8 cellular contexts compared by ENCODE assay signal in the genomic region with DNA sequence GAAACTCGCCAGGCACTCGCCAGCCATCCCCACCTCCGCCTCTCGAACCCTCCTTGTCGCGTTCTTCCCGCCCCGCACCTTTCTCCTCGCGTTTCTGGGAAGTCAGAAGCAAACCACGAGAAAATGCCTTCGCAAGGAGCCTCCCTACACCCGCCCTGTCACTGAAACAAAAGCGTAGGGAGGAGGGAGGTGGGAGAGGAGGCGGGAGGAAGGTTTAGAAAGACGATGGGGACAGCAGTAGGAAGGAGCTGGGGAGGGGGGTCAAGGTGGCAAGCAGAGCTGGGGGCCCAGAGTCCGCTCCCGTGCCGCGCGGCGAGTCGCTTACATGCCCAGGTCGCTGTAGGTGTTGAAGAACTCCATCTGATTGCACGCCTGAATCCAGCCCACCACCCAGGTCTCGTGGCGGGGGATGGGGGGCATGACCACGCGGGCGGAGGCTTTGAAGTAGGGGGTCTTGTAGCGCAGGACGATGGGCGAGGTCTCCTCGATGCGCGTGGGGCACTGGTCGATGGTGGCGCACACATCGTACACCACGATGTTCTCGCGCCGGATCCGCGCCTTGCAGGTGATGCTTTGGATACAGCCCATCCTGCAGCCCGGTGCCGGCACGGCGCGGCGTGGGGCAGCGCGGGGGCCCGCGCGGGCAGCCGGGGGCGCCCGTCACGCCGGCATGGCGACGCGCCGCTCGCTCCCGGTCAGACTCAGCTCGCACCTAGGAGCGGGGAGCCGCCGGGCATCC. TPM values are rescaled to one million over a fixed set of nuclear protein-coding genes. Genes with fewer than 3 reads are reported as not detected.
DNase-seq lines count a peak whose midpoint lies in the region; ATAC-seq and TF ChIP-seq lines count a peak whose summit lies in the region.

No MANE protein-coding gene starts in this region.

- H3K9ac ChIP-seq in adipocyte (ENCODE audit: low read length) (no peak overlapping the region), iPS-18a (ENCODE audit: low read length) (no peak overlapping the region)

- TF ChIP-seq CTCF in GM12875 (IDR thresholded peaks at IDR 0.05; ENCODE audit: borderline replicate concordance, insufficient read depth, low read depth, low read length) (no peak), spleen (IDR thresholded peaks at IDR 0.05 in 8 of 11, conservative IDR thresholded peaks at IDR 0.05 in 3 of 11) (no peak), omental fat pad (IDR thresholded peaks at IDR 0.05) (no peak)

- H3K36me3 ChIP-seq in adipocyte (ENCODE audit: control insufficient read depth, insufficient read depth, low read length, severe bottlenecking) (no peaks in the 10 kb centered on the region), iPS-18a (ENCODE audit: control insufficient read depth, low read depth, low read length) (no peaks in the 10 kb centered on the region), spleen (no peaks in the 10 kb centered on the region)

- intact Hi-C loops in spleen (cut with DNase I; ENCODE audit: low total_unique reads), result loop anchor here (10.0 kb wide), 1 partner anchor 241 kb away; no protein-coding TSS in a partner anchor

- H3K4me1 ChIP-seq in adipocyte (ENCODE audit: control insufficient read depth, insufficient read depth, low read length), result peaks cover 5% of the 10 kb centered on the region
- H3K4me1 ChIP-seq in iPS-18a (ENCODE audit: control insufficient read depth, low read depth, low read length), result peaks cover 9% of the 10 kb centered on the region
- H3K4me1 ChIP-seq in spleen, result peaks cover 6 to 31% (median 19%) of the 10 kb centered on the region in 6 donors

- DNase-seq in adipocyte (ENCODE audit: low read depth) (peak; percentile 0), spleen (peak; percentile 76), amniotic stem cell (lab: John Stamatoyannopoulos, UW) (no peak), omental fat pad (ENCODE audit: low spot score) (no peak)
- DNase-seq in stimulated activated naive CD4-positive, alpha-beta T cell (lab: John Stamatoyannopoulos, UW), result no peak

- H3K9me3 ChIP-seq in adipocyte (ENCODE audit: control insufficient read depth, low read length) (no peaks in the 10 kb centered on the region), iPS-18a (ENCODE audit: control insufficient read depth, low read depth, low read length) (no peaks in the 10 kb centered on the region), spleen (no peaks in the 10 kb centered on the region)

- 2 to 3% (median 2%) methylated on average over 27 to 71 of the region's 71 CpGs for WGBS in spleen, 5 donors

- H3K27me3 ChIP-seq in adipocyte (replicated peaks; ENCODE audit: control insufficient read depth, insufficient read depth, low read length), result peaks cover 13% of the 10 kb centered on the region
- peaks cover 62% of the 10 kb centered on the region for H3K27me3 ChIP-seq in iPS-18a (ENCODE audit: control insufficient read depth, insufficient read depth, low read length)
- peaks cover 0 to 57% (median 14%) of the 10 kb centered on the region in 7 donors for H3K27me3 ChIP-seq in spleen (replicated peaks in 1 of 7)

- H3K27ac ChIP-seq in iPS-18a (ENCODE audit: low read length), result no peak overlapping the region
- no peak overlapping the region for H3K27ac ChIP-seq in spleen

- H3K4me3 ChIP-seq in GM12875 (ENCODE audit: low read depth, low read length) (peak overlapping the region; percentile 59), adipocyte (ENCODE audit: low read length) (peak overlapping the region; percentile 79), iPS-18a (ENCODE audit: low read length) (peak overlapping the region; percentile 58), spleen (peak overlapping the region; percentile 41 to 84 (median 62))

- ATAC-seq in HG03159 (IDR thresholded peaks at IDR 0.05; ENCODE audit: unreplicated experiment) (peak; percentile 1), omental fat pad (ENCODE audit: low FRiP score) (no peak)

- no peak for TF ChIP-seq POLR2A in spleen (IDR thresholded peaks at IDR 0.05)

RNA-seq across cellular contexts. Expression of a gene that starts 1.0 kb away (rescaled TPM):
- total RNA-seq in spleen (1 to 10 TPM in 6 of 7 donors, under 1 TPM in 1; 0.64 to 3.0 (median 1.6) TPM), omental fat pad (1 to 10 TPM; 1.1 to 2.0 (median 1.5) TPM)
- under 1 TPM; 0.41 to 0.93 (median 0.80) TPM for polyA plus RNA-seq in spleen

Comparison
In these comparisons a context has a peak if more than half of its experiments do, and no peak if none do; other contexts are left out.
1. DNase-seq: peak in adipocyte (single experiment) and spleen (single experiment); none in amniotic stem cell (single experiment), stimulated activated naive CD4-positive, alpha-beta T cell (0 of 6) and omental fat pad (single experiment).
2. Peak in every context shown above with its lines, with median percentiles within 50 percentile points of each other: H3K4me3 ChIP-seq.